14 cellular contexts compared by ENCODE assay signal in the genomic region with DNA sequence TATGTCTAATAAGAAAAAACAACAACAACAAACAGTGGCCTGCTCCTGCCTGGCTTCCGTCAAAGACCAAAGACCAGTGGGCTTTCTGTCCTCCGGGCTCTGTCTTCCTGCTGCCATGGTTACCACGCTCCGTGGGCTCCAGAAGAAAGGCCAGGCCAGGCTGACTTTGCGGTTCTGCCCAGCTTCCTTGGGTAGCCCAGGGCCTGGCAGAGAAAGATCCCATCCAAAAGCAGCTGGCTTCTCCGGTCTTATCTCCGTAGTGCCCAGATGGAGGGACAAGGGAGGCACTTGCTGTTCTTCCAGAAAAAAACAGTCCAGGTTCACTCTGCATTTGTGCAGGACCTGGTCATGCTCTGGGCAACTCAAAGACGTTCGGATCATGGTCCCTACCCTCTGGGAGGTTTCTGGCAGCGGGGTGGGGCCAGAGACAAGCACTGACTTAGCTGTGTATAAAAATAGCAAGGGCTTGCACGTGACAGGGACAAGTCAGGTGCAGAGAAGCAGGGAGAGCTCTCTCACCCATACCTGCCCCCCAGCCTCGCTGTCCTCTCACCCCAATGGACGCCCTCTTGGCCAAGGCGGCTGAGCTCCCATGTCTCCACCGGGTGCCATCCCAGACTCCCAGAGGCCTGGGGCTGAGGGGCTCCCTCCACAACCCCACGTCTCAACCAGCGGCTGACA.
DNase-seq lines count a peak whose midpoint lies in the region; ATAC-seq, FAIRE-seq and TF ChIP-seq lines count a peak whose summit lies in the region.
"Had no signal": no experiment of that assay in that cellular context is flagged by ENCODE, and none has a peak within 500 bp of the region (broad histone marks: within the 10 kb centered on the region; RNA-seq: fewer than 3 reads in every experiment).

No MANE protein-coding gene starts in this region.

- FAIRE-seq in K562 (lab: Jason Lieb, UNC) = no peak

- peaks cover 9% of the 10 kb centered on the region; the same call in 2 of the 3 replicates for H3K79me2 ChIP-seq in K562 (ENCODE audit: control insufficient read depth, insufficient read depth, low read length)
- no peaks in the 10 kb centered on the region for H3K79me2 ChIP-seq in osteoblast (ENCODE audit: insufficient read depth, low read length)

- peaks cover 8% of the 10 kb centered on the region for H3K9me3 Mint-ChIP-seq in CD8-positive, alpha-beta T cell
- H3K9me3 Mint-ChIP-seq in HFFc6 = peaks cover 12% of the 10 kb centered on the region

- H3K36me3 ChIP-seq in BLaER1 = no peaks in the 10 kb centered on the region
- no peaks in the 10 kb centered on the region for H3K36me3 ChIP-seq in K562 (ENCODE audit: control insufficient read depth, insufficient read depth, low read length)
- H3K36me3 ChIP-seq in osteoblast (ENCODE audit: insufficient read depth, low read length) = no peaks in the 10 kb centered on the region
- H3K36me3 ChIP-seq in CD8-positive, alpha-beta T cell (ENCODE audit: insufficient read depth, low read length) = no peaks in the 10 kb centered on the region
- H3K36me3 ChIP-seq: Peyer's patch had no signal

- TF ChIP-seq POLR2A in K562 (conservative IDR thresholded peaks at IDR 0.05) = no peak

- peak in 1 of 4 experiments; percentile 55 for DNase-seq in K562 (ENCODE audit: extremely low read depth in 1 of 4, low spot score in 3 of 4)
- peak in 2 of 3 donors; percentile 61 to 70 for DNase-seq in right cardiac atrium
- DNase-seq in osteoblast (ENCODE audit: insufficient read length, low spot score, missing footprints) = peak; percentile 73
- DNase-seq in ecto neural progenitor cell (ENCODE audit: low spot score) = no peak
- no peak for DNase-seq in CD8-positive, alpha-beta T cell
- no peak for DNase-seq in HFFc6
- DNase-seq: GF-D8, IMR-90, NCI-H2081 treated with DMSO at 0.1 percent for 48 hours, Peyer's patch had no signal

- ATAC-seq in K562 = no peak
- ATAC-seq in right cardiac atrium = no peak
- no peak for ATAC-seq in CD8-positive, alpha-beta T cell
- no peak for ATAC-seq in GM21423 (IDR thresholded peaks at IDR 0.05; ENCODE audit: unreplicated experiment)
- ATAC-seq: GM23338 had no signal

- no TSS peak for BruUV-seq in K562 (replicated peaks; lab: Mats Ljungman, UMichigan)

- peaks cover 84% of the 10 kb centered on the region for H3K4me1 ChIP-seq in BLaER1
- H3K4me1 ChIP-seq in K562 (replicated peaks in 1 of 2; ENCODE audit: control insufficient read depth in 2 of 2, insufficient read depth in 2 of 2, low read length in 2 of 2) = peaks cover 53 to 76% of the 10 kb centered on the region in 2 experiments
- peaks cover 4% of the 10 kb centered on the region for H3K4me1 ChIP-seq in right cardiac atrium (ENCODE audit: control insufficient read depth, insufficient read depth, low read length)
- peaks cover 6% of the 10 kb centered on the region for H3K4me1 ChIP-seq in osteoblast (ENCODE audit: insufficient read depth, low read length)
- peaks cover 13% of the 10 kb centered on the region for H3K4me1 ChIP-seq in CD8-positive, alpha-beta T cell (ENCODE audit: insufficient read depth, low read length)

- H3K9ac ChIP-seq in BLaER1 = peak overlapping the region; percentile 52
- peak overlapping the region in 1 of 2 experiments; percentile 81; a peak in 2 of 4 replicates for H3K9ac ChIP-seq in K562 (ENCODE audit: insufficient read depth in 1 of 2, low read depth in 2 of 2, low read length in 2 of 2)

- no peaks in the 10 kb centered on the region for H4K20me1 ChIP-seq in BLaER1
- no peaks in the 10 kb centered on the region for H4K20me1 ChIP-seq in K562 (replicated peaks; ENCODE audit: control insufficient read depth, insufficient read depth, low read length)
- no peaks in the 10 kb centered on the region for H4K20me1 ChIP-seq in osteoblast (ENCODE audit: insufficient read depth, low read length)

- CTCF ChIA-PET in K562 (lab: Yijun Ruan, JAX; ENCODE audit: low intra/inter-chr PET ratio) = no interaction called here
- CTCF ChIA-PET in CD8-positive, alpha-beta T cell (lab: Charles Lee) = interaction anchor here (0.6 to 1.6 kb wide), 3 partner anchors 22 to 203 kb away, joined by 3 to 4 read pairs (median 3); no protein-coding TSS in a partner anchor

- H3K36me3 Mint-ChIP-seq in CD8-positive, alpha-beta T cell = no peaks in the 10 kb centered on the region
- peaks cover 12% of the 10 kb centered on the region for H3K36me3 Mint-ChIP-seq in HFFc6 (ENCODE audit: low read depth)

- in situ Hi-C loops in K562 (cut with MboI) = loop anchor here (5.0 kb wide), 1 partner anchor 79 kb away; no protein-coding TSS in a partner anchor

- no peaks in the 10 kb centered on the region for H3K9me1 ChIP-seq in K562 (ENCODE audit: control insufficient read depth, insufficient read depth, low read length)

- intact Hi-C loops in K562 (cut with micrococcal nuclease) (loop anchor here (10.0 kb wide), 2 partner anchors 186 to 234 kb away; a partner anchor contains a TSS), right cardiac atrium (cut with DNase I) (no loop called here)
- intact Hi-C loops in CD8-positive, alpha-beta T cell (cut with DNase I, micrococcal nuclease) = no loop called here

- H3K4me3 Mint-ChIP-seq in CD8-positive, alpha-beta T cell = no peak overlapping the region
- no peak overlapping the region for H3K4me3 Mint-ChIP-seq in HFFc6
- H3K4me3 Mint-ChIP-seq: GM23338 had no signal

- H3K9me3 ChIP-seq in BLaER1 (peaks cover 12% of the 10 kb centered on the region), K562 (replicated peaks; ENCODE audit: control insufficient read depth, insufficient read depth, low read depth, low read length) (peaks cover 9% of the 10 kb centered on the region), right cardiac atrium (ENCODE audit: control insufficient read depth, low read length) (no peaks in the 10 kb centered on the region), osteoblast (ENCODE audit: low read depth, low read length) (no peaks in the 10 kb centered on the region)
- no peaks in the 10 kb centered on the region for H3K9me3 ChIP-seq in CD8-positive, alpha-beta T cell (ENCODE audit: low read length)
- H3K9me3 ChIP-seq: Peyer's patch had no signal

- H3K27ac ChIP-seq in BLaER1 (peak overlapping the region; percentile 77), K562 (ENCODE audit: extremely low read depth, low read depth, low read length) (no peak overlapping the region), right cardiac atrium (ENCODE audit: low read length) (peak overlapping the region; percentile 80), osteoblast (ENCODE audit: low read depth, low read length) (no peak overlapping the region)
- H3K27ac ChIP-seq in CD8-positive, alpha-beta T cell (ENCODE audit: low read depth, low read length) = no peak overlapping the region
- H3K27ac ChIP-seq: Peyer's patch had no signal

- peak overlapping the region; percentile 97 for H3K4me2 ChIP-seq in BLaER1
- H3K4me2 ChIP-seq in K562 (ENCODE audit: insufficient read depth, low read length) = no peak overlapping the region
- H3K4me2 ChIP-seq in osteoblast (ENCODE audit: insufficient read depth, low read length) = no peak overlapping the region
- H3K4me2 ChIP-seq: GM23338 had no signal

- POLR2A ChIA-PET in K562 (lab: Yijun Ruan, JAX) = interaction anchor here (0.7 to 0.8 kb wide), 2 partner anchors 93 to 171 kb away, joined by 3 to 6 read pairs; no protein-coding TSS in a partner anchor
- POLR2A ChIA-PET in CD8-positive, alpha-beta T cell (lab: Charles Lee) = no interaction called here

- H3K27me3 ChIP-seq in BLaER1 = no peaks in the 10 kb centered on the region
- H3K27me3 ChIP-seq in K562 (ENCODE audit: control insufficient read depth in 2 of 2, insufficient read depth in 2 of 2, low read length in 2 of 2) = no peaks in the 10 kb centered on the region
- no peaks in the 10 kb centered on the region for H3K27me3 ChIP-seq in right cardiac atrium (ENCODE audit: control insufficient read depth, insufficient read depth)
- no peaks in the 10 kb centered on the region for H3K27me3 ChIP-seq in osteoblast (ENCODE audit: insufficient read depth, low read length)
- no peaks in the 10 kb centered on the region for H3K27me3 ChIP-seq in CD8-positive, alpha-beta T cell (ENCODE audit: insufficient read depth, low read length)
- H3K27me3 ChIP-seq: Peyer's patch had no signal

- no peak for TF ChIP-seq EP300 in K562 (IDR thresholded peaks at IDR 0.05; ENCODE audit: low read length)

- TF ChIP-seq CTCF in K562 (IDR thresholded peaks at IDR 0.05 in 2 of 3, conservative IDR thresholded peaks at IDR 0.05 in 1 of 3; ENCODE audit: insufficient read depth in 2 of 3, low read depth in 1 of 3, low read length in 3 of 3) = no peak
- no peak for TF ChIP-seq CTCF in osteoblast (IDR thresholded peaks at IDR 0.05; ENCODE audit: extremely low read depth, low read depth, low read length)
- TF ChIP-seq CTCF in CD8-positive, alpha-beta T cell (IDR thresholded peaks at IDR 0.05) = no peak
- no peak for TF ChIP-seq CTCF in HFFc6 (IDR thresholded peaks at IDR 0.05)

- peak overlapping the region; percentile 64 for H2AFZ ChIP-seq in K562 (ENCODE audit: low read depth, low read length)
- H2AFZ ChIP-seq in osteoblast (ENCODE audit: low read length) = peak overlapping the region; percentile 7
- H2AFZ ChIP-seq: GM23338 had no signal

- TF ChIP-seq RAD21 in K562 (CRISPR knock-in tag; conservative IDR thresholded peaks at IDR 0.05 in 1 of 2, IDR thresholded peaks at IDR 0.05 in 1 of 2) = no peak

- H3K4me3 ChIP-seq in BLaER1 = no peak overlapping the region; the same call in 1 of the 2 replicates
- no peak overlapping the region for H3K4me3 ChIP-seq in K562
- H3K4me3 ChIP-seq in right cardiac atrium (ENCODE audit: low read length) = no peak overlapping the region
- H3K4me3 ChIP-seq in osteoblast (ENCODE audit: insufficient read depth, low read length) = no peak overlapping the region
- no peak overlapping the region for H3K4me3 ChIP-seq in CD8-positive, alpha-beta T cell (ENCODE audit: low read depth, low read length)
- H3K4me3 ChIP-seq: GM23338, lung, Peyer's patch had no signal

- WGBS in K562 (ENCODE audit: insufficient coverage, low coverage, missing lambda C conversion rate) = 56% methylated on average over 15 of the region's 17 CpGs
- WGBS in right cardiac atrium = 64% methylated on average over 17 of the region's 17 CpGs

- H3K27ac Mint-ChIP-seq in CD8-positive, alpha-beta T cell = no peak overlapping the region
- no peak overlapping the region for H3K27ac Mint-ChIP-seq in HFFc6
- H3K27ac Mint-ChIP-seq: GM23338 had no signal

- peaks cover 30% of the 10 kb centered on the region for H3K4me1 Mint-ChIP-seq in CD8-positive, alpha-beta T cell (ENCODE audit: low read depth)
- peaks cover 7% of the 10 kb centered on the region for H3K4me1 Mint-ChIP-seq in HFFc6 (ENCODE audit: low read depth)

- no peaks in the 10 kb centered on the region for H3K27me3 Mint-ChIP-seq in CD8-positive, alpha-beta T cell (ENCODE audit: low read depth)
- no peaks in the 10 kb centered on the region; the same call in 1 of the 2 replicates for H3K27me3 Mint-ChIP-seq in HFFc6 (ENCODE audit: insufficient read depth)

TF ChIP-seq in K562, 482 proteins besides CTCF, POLR2A, EP300 and RAD21 (continues in another document):
- no peak for TF ChIP-seq MTA3 (IDR thresholded peaks at IDR 0.05; ENCODE audit: borderline replicate concordance)
- peak; percentile 43; the same call in 1 of the 2 replicates for TF ChIP-seq RAD51 (IDR thresholded peaks at IDR 0.05; ENCODE audit: borderline replicate concordance, low read depth)
- TF ChIP-seq ZFX (CRISPR knock-in tag; IDR thresholded peaks at IDR 0.05) = 0 out of 2 replicates have a peak, but pooled peaks have one; percentile 16
- TF ChIP-seq RBM22 (IDR thresholded peaks at IDR 0.05; ENCODE audit: low read depth, low read length, poor library complexity, severe bottlenecking) = no peak

Comparison
In these comparisons a context has a peak if more than half of its experiments do, and no peak if none do; other contexts are left out.
1. H3K27ac ChIP-seq: peak in BLaER1 (single experiment) and right cardiac atrium (single experiment); none in K562 (single experiment), osteoblast (single experiment) and CD8-positive, alpha-beta T cell (single experiment).
2. DNase-seq: peak in right cardiac atrium (2 of 3) and osteoblast (single experiment); none in ecto neural progenitor cell (single experiment), CD8-positive, alpha-beta T cell (0 of 7) and HFFc6 (single experiment).